ENCODE assay signal across 1 cellular context in genomic region chr17:31469959-31470358, GRCh38.
TF ChIP-seq lines count a peak whose summit lies in the region.

No MANE protein-coding gene starts in this region.

TF ChIP-seq in GM23338, 12 proteins besides CTCF, POLR2A, EP300 and RAD21:
- TF ChIP-seq ZNF462 (CRISPR knock-in tag; IDR thresholded peaks at IDR 0.05) (0 out of 2 replicates have a peak, but pooled peaks have one; percentile 53), EZH2phosphoT487 (IDR thresholded peaks at IDR 0.05; ENCODE audit: unreplicated experiment) (no peak)
